ENCODE assay signal across 1 cellular context in genomic region chr6:131062245-131063027, GRCh38.
TF ChIP-seq lines count a peak whose summit lies in the region.

No MANE protein-coding gene starts in this region.

TF ChIP-seq in HepG2, 621 proteins besides CTCF, POLR2A, EP300 and RAD21 (continued from another document and continues in another):
- TF ChIP-seq ZNF512 (CRISPR knock-in tag; IDR thresholded peaks at IDR 0.05) (no peak), ARNT (IDR thresholded peaks at IDR 0.05) (no peak), SOX6 (IDR thresholded peaks at IDR 0.05) (no peak), SOX6 (CRISPR knock-in tag; IDR thresholded peaks at IDR 0.05) (no peak), ZFP36 (IDR thresholded peaks at IDR 0.05; ENCODE audit: borderline replicate concordance, low read depth, low read length, partially characterized antibody) (no peak), KDM5B (CRISPR knock-in tag; IDR thresholded peaks at IDR 0.05; ENCODE audit: borderline replicate concordance) (peak; percentile 39), ZNF7 (CRISPR knock-in tag; IDR thresholded peaks at IDR 0.05) (no peak), MIER3 (CRISPR knock-in tag; IDR thresholded peaks at IDR 0.05; ENCODE audit: borderline replicate concordance) (no peak), ZNF879 (CRISPR knock-in tag; IDR thresholded peaks at IDR 0.05) (no peak), ZNF784 (CRISPR knock-in tag; IDR thresholded peaks at IDR 0.05; ENCODE audit: borderline replicate concordance) (no peak), TRIM22 (IDR thresholded peaks at IDR 0.05) (no peak), FOXM1 (CRISPR knock-in tag; IDR thresholded peaks at IDR 0.05) (no peak), MIXL1 (CRISPR knock-in tag; IDR thresholded peaks at IDR 0.05) (no peak), PAXIP1 (CRISPR knock-in tag; conservative IDR thresholded peaks at IDR 0.05) (no peak), ZFP91 (CRISPR knock-in tag; IDR thresholded peaks at IDR 0.05; ENCODE audit: borderline replicate concordance) (0 out of 2 replicates have a peak, but pooled peaks have one; percentile 29), ZNF546 (CRISPR knock-in tag; conservative IDR thresholded peaks at IDR 0.05) (no peak), JDP2 (CRISPR knock-in tag; IDR thresholded peaks at IDR 0.05; ENCODE audit: borderline replicate concordance) (no peak; the same call in 1 of the 2 replicates), KDM4B (CRISPR knock-in tag; IDR thresholded peaks at IDR 0.05) (no peak), ARID2 (CRISPR knock-in tag; IDR thresholded peaks at IDR 0.05; ENCODE audit: borderline replicate concordance) (no peak), NR2C2 (CRISPR knock-in tag; IDR thresholded peaks at IDR 0.05; ENCODE audit: borderline replicate concordance) (no peak), ZBTB49 (CRISPR knock-in tag; IDR thresholded peaks at IDR 0.05; ENCODE audit: borderline replicate concordance) (no peak), ZNF382 (CRISPR knock-in tag; IDR thresholded peaks at IDR 0.05; ENCODE audit: borderline replicate concordance) (no peak), DNMT1 (CRISPR knock-in tag; IDR thresholded peaks at IDR 0.05) (no peak), ZNF761 (CRISPR knock-in tag; conservative IDR thresholded peaks at IDR 0.05) (no peak), ZBTB14 (CRISPR knock-in tag; IDR thresholded peaks at IDR 0.05) (0 out of 2 replicates have a peak, but pooled peaks have one; percentile 34), ETV5 (CRISPR knock-in tag; IDR thresholded peaks at IDR 0.05; ENCODE audit: borderline replicate concordance) (no peak), CENPBD1 (CRISPR knock-in tag; IDR thresholded peaks at IDR 0.05; ENCODE audit: borderline replicate concordance, low read depth) (no peak), ZBTB38 (CRISPR knock-in tag; IDR thresholded peaks at IDR 0.05) (no peak), ZNF446 (CRISPR knock-in tag; IDR thresholded peaks at IDR 0.05) (peak; percentile 76; the same call in 1 of the 2 replicates), MXD4 (CRISPR knock-in tag; IDR thresholded peaks at IDR 0.05) (no peak), CBX5 (CRISPR knock-in tag; IDR thresholded peaks at IDR 0.05; ENCODE audit: borderline replicate concordance) (no peak), PITX1 (CRISPR knock-in tag; IDR thresholded peaks at IDR 0.05) (no peak), KDM6A (CRISPR knock-in tag; IDR thresholded peaks at IDR 0.05; ENCODE audit: low read depth) (no peak), ISX (CRISPR knock-in tag; conservative IDR thresholded peaks at IDR 0.05) (0 out of 2 replicates have a peak, but pooled peaks have one; percentile 26), KLF15 (CRISPR knock-in tag; IDR thresholded peaks at IDR 0.05; ENCODE audit: borderline replicate concordance) (no peak; the same call in 1 of the 2 replicates), ZBTB10 (CRISPR knock-in tag; IDR thresholded peaks at IDR 0.05; ENCODE audit: borderline replicate concordance) (0 out of 2 replicates have a peak, but pooled peaks have one; percentile 18), ZNF232 (CRISPR knock-in tag; IDR thresholded peaks at IDR 0.05; ENCODE audit: borderline replicate concordance) (peak; percentile 61; the same call in 1 of the 2 replicates), ZNF354B (CRISPR knock-in tag; IDR thresholded peaks at IDR 0.05) (no peak), TIGD3 (CRISPR knock-in tag; IDR thresholded peaks at IDR 0.05; ENCODE audit: borderline replicate concordance) (no peak), SIN3B (IDR thresholded peaks at IDR 0.05; ENCODE audit: low read length) (no peak), ZNF567 (CRISPR knock-in tag; IDR thresholded peaks at IDR 0.05; ENCODE audit: borderline replicate concordance) (no peak), GABPA (IDR thresholded peaks at IDR 0.05; ENCODE audit: low read depth, low read length) (no peak), GABPA (CRISPR knock-in tag; IDR thresholded peaks at IDR 0.05; ENCODE audit: low read depth) (no peak), ZKSCAN5 (CRISPR knock-in tag; IDR thresholded peaks at IDR 0.05) (no peak), NFRKB (IDR thresholded peaks at IDR 0.05) (no peak), ZNF605 (CRISPR knock-in tag; IDR thresholded peaks at IDR 0.05) (peak; percentile 8; the same call in 1 of the 2 replicates), ATF3 (CRISPR knock-in tag; IDR thresholded peaks at IDR 0.05) (no peak), PRMT3 (CRISPR knock-in tag; IDR thresholded peaks at IDR 0.05; ENCODE audit: borderline replicate concordance, low read depth) (no peak)
